In the genomic region with DNA sequence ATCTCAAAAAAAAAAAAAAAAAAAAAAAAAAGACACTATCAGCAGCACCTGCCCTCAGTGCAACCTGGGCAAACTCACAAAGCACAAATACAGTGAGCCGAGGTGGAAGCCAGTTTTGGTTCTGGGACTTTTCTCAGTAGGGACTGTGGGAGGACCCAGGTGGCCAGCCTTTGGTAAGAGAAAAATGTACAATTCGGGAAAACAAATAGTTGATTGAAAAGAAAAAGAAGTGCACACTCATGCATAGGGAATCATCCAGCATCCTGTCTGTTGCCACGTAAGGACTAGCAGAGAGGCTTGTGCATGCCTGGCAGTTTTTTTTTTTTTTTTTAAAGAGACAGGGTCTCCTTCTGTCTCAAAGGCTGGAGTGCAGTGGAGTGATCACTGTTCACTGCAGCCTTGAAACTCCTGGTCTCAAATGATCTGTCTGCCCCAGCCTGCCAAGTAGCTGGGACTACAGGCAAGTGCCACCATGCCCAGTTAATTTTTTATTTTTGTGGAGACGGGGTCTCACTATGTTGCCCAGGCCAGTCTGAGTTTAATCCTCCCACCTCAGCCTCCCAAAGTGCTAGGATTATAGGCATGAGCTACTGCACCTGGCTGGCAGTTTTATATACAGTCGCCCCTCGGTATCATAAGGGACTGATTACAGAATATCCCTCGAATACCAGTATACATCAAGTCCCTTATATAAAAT, we compare ENCODE assay signal across 10 cellular contexts. TPM values are rescaled to one million over a fixed set of nuclear protein-coding genes. Genes with fewer than 3 reads are reported as not detected.
DNase-seq lines count a peak whose midpoint lies in the region; ATAC-seq, FAIRE-seq and TF ChIP-seq lines count a peak whose summit lies in the region.
"Had no signal": no experiment of that assay in that cellular context is flagged by ENCODE, and none has a peak within 500 bp of the region (broad histone marks: within the 10 kb centered on the region; RNA-seq: fewer than 3 reads in every experiment).

No MANE protein-coding gene starts in this region.

- peak; percentile 44 for DNase-seq in 8988T
- peak; percentile 60 for DNase-seq in H4 (ENCODE audit: low spot score)
- peak; percentile 73 for DNase-seq in SK-MEL-5 (ENCODE audit: low read depth, low spot score)
- DNase-seq in foreskin keratinocyte = peak; percentile 75 to 84
- no peak for DNase-seq in T1000 (lab: John Stamatoyannopoulos, UW)
- no peak for DNase-seq in stimulated activated naive CD4-positive, alpha-beta T cell treated with Interleukin-2 at 50 U/mL for 16 hours (lab: John Stamatoyannopoulos, UW)
- no peak for DNase-seq in GM12892 (ENCODE audit: insufficient read length)
- DNase-seq: activated effector memory CD4-positive, alpha-beta T cell treated with Interleukin-2 at 50 U/mL for 16 hours; Peyer's patch had no signal

- peak overlapping the region; percentile 66 for H3K27ac ChIP-seq in foreskin keratinocyte
- H3K27ac ChIP-seq: Peyer's patch had no signal

- H3K4me1 ChIP-seq in foreskin keratinocyte = peaks cover 30% of the 10 kb centered on the region
- H3K4me1 ChIP-seq: Peyer's patch had no signal

- FAIRE-seq in GM12892 (lab: Jason Lieb, UNC) = no peak

- TF ChIP-seq CTCF in foreskin keratinocyte (conservative IDR thresholded peaks at IDR 0.05) = no peak

- no peaks in the 10 kb centered on the region for H3K27me3 ChIP-seq in foreskin keratinocyte
- H3K27me3 ChIP-seq: Peyer's patch had no signal

- in situ Hi-C loops in SK-MEL-5 (cut with HindIII; ENCODE audit: low pct_unique_long_range_greater_than_20kb, low sequenced_read_pairs) = no loop called here

- no peak for TF ChIP-seq POLR2A in GM12892 (IDR thresholded peaks at IDR 0.05; ENCODE audit: low read depth, low read length)

- ATAC-seq in foreskin keratinocyte = peak; percentile 82
- ATAC-seq in HG02973 (IDR thresholded peaks at IDR 0.05; ENCODE audit: unreplicated experiment) = no peak

RNA-seq across cellular contexts. Expression of gene TPST2, which starts 36.7 kb away (rescaled TPM):
- 13.8 and 14.2 TPM in 2 replicates for total RNA-seq in H4 (2014; rRNA removed; shearing (Covaris generic))
- 25.1 and 30.5 TPM in 2 replicates for total RNA-seq in SK-MEL-5 (2014; rRNA removed; shearing (Covaris generic))
- 36.9 and 49.8 TPM in 2 replicates for polyA plus RNA-seq in SK-MEL-5 (2015; cell fraction: cytosol; rRNA removed)
- polyA plus RNA-seq in SK-MEL-5 (2015; cell fraction: nucleus; rRNA removed) = 12.6 and 23.9 TPM in 2 replicates
- total RNA-seq in foreskin keratinocyte = 20.7 and 25.1 TPM in 2 replicates
- polyA plus RNA-seq in foreskin keratinocyte = 19.4 and 21.3 TPM in 2 replicates
- 12.9 TPM for polyA plus RNA-seq in GM12892 (2012; ENCODE audit: missing spikeins)

RNA-seq across cellular contexts. Expression of gene TFIP11, which starts 40.9 kb away (rescaled TPM):
- total RNA-seq in H4 (2014; rRNA removed; shearing (Covaris generic)) = 13.8 and 15.4 TPM in 2 replicates
- total RNA-seq in SK-MEL-5 (2014; rRNA removed; shearing (Covaris generic)) = 41.1 and 42.6 TPM in 2 replicates
- polyA plus RNA-seq in SK-MEL-5 (2015; cell fraction: cytosol; rRNA removed) = 23.7 and 24.3 TPM in 2 replicates
- polyA plus RNA-seq in SK-MEL-5 (2015; cell fraction: nucleus; rRNA removed) = 96.8 and 123 TPM in 2 replicates
- 27.4 and 28.2 TPM in 2 replicates for total RNA-seq in foreskin keratinocyte
- 25.3 and 25.7 TPM in 2 replicates for polyA plus RNA-seq in foreskin keratinocyte
- 17.2 TPM for polyA plus RNA-seq in GM12892 (2012; ENCODE audit: missing spikeins)

Comparison
In these comparisons a context has a peak if more than half of its experiments do, and no peak if none do; other contexts are left out.
1. DNase-seq: peak in 8988T (single experiment), H4 (single experiment), SK-MEL-5 (single experiment) and foreskin keratinocyte (2 of 2); none in T1000 (single experiment), stimulated activated naive CD4-positive, alpha-beta T cell treated with Interleukin-2 at 50 U/mL for 16 hours (single experiment) and GM12892 (single experiment).